ENCODE assay signal across 1 cellular context in genomic region chr11:3922056-3922455, GRCh38.
TF ChIP-seq lines count a peak whose summit lies in the region.

No MANE protein-coding gene starts in this region.

TF ChIP-seq in HEK293, 187 proteins besides CTCF, POLR2A, EP300 and RAD21 (continued from another document):
- TF ChIP-seq ZBTB11 (tag by site-specific recombination; conservative IDR thresholded peaks at IDR 0.05; ENCODE audit: low read depth) = no peak
- no peak for TF ChIP-seq ZNF510 (tag by site-specific recombination; IDR thresholded peaks at IDR 0.05; ENCODE audit: insufficient replicate concordance)
